In genomic region chrX:130120746-130121504, GRCh38 we compare ENCODE assay signal across 8 cellular contexts. TPM values are rescaled to one million over a fixed set of nuclear protein-coding genes. Genes with fewer than 3 reads are reported as not detected.
A peak's percentile ranks its signal among the peaks of the same experiment; 100 is the strongest.
DNase-seq lines count a peak whose midpoint lies in the region; ATAC-seq and TF ChIP-seq lines count a peak whose summit lies in the region.

No MANE protein-coding gene starts in this region.

- peak overlapping the region; percentile 29 for H3K4me3 ChIP-seq in MG63
- H3K4me3 ChIP-seq in choroid plexus epithelial cell (ENCODE audit: low read depth, low read length) = peak overlapping the region; percentile 52

- DNase-seq in EH (ENCODE audit: low read depth) (peak; percentile 84), MG63 (peak; percentile 77), choroid plexus epithelial cell (ENCODE audit: low read depth) (peak; percentile 77)
- DNase-seq in activated CD4-positive, CD25-positive, alpha-beta regulatory T cell treated with anti-CD3 and anti-CD28 coated beads, Interleukin-2, amount 50 U/mL, for 72 hours = peak; percentile 63
- peak; percentile 43 to 60 for DNase-seq in stimulated activated CD4-positive, alpha-beta T cell treated with anti-CD3 and anti-CD28 coated beads, Interleukin-1b, Interleukin-23, amount 100 ng/mL, for 4 hours (ENCODE audit: low read depth in 2 of 2)
- no peak for DNase-seq in NK-92 treated with Interleukin-12 subunit alpha and Interleukin-12 subunit beta, amount 100 ng/mL, for 24 hours (lab: John Stamatoyannopoulos, UW)

- no peaks in the 10 kb centered on the region for H3K27me3 ChIP-seq in MG63
- H3K27me3 ChIP-seq in layer of hippocampus (ENCODE audit: control insufficient read depth, insufficient read depth, low read length) = no peaks in the 10 kb centered on the region

- H3K27ac ChIP-seq in layer of hippocampus (ENCODE audit: low read depth, low read length) = peak overlapping the region; percentile 52

- TF ChIP-seq CTCF in choroid plexus epithelial cell (conservative IDR thresholded peaks at IDR 0.05; ENCODE audit: low read depth, low read length) = peak; percentile 38

- no peaks in the 10 kb centered on the region for H3K9me3 ChIP-seq in MG63

- ATAC-seq in GM21786 (IDR thresholded peaks at IDR 0.05; ENCODE audit: unreplicated experiment) = peak; percentile 51

- no peaks in the 10 kb centered on the region for H3K36me3 ChIP-seq in MG63

RNA-seq across cellular contexts. Expression of gene ELF4, which starts 10.6 kb away (rescaled TPM):
- total RNA-seq in MG63 (2014; rRNA removed; shearing (Covaris generic); ENCODE audit: low replicate concordance) = 5.9 and 6.3 TPM in 2 replicates

RNA-seq across cellular contexts. Expression of gene AIFM1, which starts 44.7 kb away (rescaled TPM):
- total RNA-seq in MG63 (2014; rRNA removed; shearing (Covaris generic); ENCODE audit: low replicate concordance) = 44.3 and 69.8 TPM in 2 replicates

RNA-seq across cellular contexts. Expression of gene RAB33A, which starts 50.8 kb away (rescaled TPM):
- not detected in 2 replicates for total RNA-seq in MG63 (2014; rRNA removed; shearing (Covaris generic); ENCODE audit: low replicate concordance)
